ENCODE assay signal across 3 cellular contexts in the genomic region with DNA sequence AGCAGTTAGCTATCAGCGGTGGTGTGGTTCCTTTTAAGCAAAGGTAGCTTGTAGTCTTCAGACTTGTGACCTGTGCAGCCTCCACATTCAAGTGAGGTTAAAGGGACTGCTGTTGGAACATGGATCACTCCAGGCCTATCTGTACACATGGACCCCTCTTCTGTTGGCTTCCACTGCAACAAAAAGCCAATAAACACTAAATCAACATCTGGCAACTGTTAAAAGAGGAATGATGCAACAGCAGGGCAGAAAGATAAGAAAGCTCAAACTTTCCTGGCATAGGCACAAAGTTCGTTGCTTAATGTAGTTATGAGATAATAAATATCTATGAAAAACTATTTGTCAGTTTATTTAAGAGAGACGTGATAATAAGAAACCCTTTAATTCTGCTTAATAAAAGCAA.
TF ChIP-seq lines count a peak whose summit lies in the region.

No MANE protein-coding gene starts in this region.

TF ChIP-seq in SK-N-SH treated with all-trans-retinoic acid at 6 μM for 48 hours, 23 proteins besides CTCF, POLR2A, EP300 and RAD21:
- no peak for TF ChIP-seq OSR1 (CRISPR knock-in tag; IDR thresholded peaks at IDR 0.05)
- TF ChIP-seq ZNF8 (CRISPR knock-in tag; IDR thresholded peaks at IDR 0.05), result no peak
- peak; percentile 24; the same call in 1 of the 2 replicates for TF ChIP-seq TCF4 (CRISPR knock-in tag; IDR thresholded peaks at IDR 0.05; ENCODE audit: borderline replicate concordance)
- TF ChIP-seq ISL1 (CRISPR knock-in tag; IDR thresholded peaks at IDR 0.05), result 0 out of 2 replicates have a peak, but pooled peaks have one; percentile 12
- no peak for TF ChIP-seq RARB (CRISPR knock-in tag; IDR thresholded peaks at IDR 0.05)
- TF ChIP-seq, protein P1, sequence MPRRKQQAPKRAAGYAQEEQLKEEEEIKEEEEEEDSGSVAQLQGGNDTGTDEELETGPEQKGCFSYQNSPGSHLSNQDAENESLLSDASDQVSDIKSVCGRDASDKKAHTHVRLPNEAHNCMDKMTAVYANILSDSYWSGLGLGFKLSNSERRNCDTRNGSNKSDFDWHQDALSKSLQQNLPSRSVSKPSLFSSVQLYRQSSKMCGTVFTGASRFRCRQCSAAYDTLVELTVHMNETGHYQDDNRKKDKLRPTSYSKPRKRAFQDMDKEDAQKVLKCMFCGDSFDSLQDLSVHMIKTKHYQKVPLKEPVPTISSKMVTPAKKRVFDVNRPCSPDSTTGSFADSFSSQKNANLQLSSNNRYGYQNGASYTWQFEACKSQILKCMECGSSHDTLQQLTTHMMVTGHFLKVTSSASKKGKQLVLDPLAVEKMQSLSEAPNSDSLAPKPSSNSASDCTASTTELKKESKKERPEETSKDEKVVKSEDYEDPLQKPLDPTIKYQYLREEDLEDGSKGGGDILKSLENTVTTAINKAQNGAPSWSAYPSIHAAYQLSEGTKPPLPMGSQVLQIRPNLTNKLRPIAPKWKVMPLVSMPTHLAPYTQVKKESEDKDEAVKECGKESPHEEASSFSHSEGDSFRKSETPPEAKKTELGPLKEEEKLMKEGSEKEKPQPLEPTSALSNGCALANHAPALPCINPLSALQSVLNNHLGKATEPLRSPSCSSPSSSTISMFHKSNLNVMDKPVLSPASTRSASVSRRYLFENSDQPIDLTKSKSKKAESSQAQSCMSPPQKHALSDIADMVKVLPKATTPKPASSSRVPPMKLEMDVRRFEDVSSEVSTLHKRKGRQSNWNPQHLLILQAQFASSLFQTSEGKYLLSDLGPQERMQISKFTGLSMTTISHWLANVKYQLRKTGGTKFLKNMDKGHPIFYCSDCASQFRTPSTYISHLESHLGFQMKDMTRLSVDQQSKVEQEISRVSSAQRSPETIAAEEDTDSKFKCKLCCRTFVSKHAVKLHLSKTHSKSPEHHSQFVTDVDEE (CRISPR knock-in tag; IDR thresholded peaks at IDR 0.05), result no peak
- TF ChIP-seq SNAI2 (CRISPR knock-in tag; IDR thresholded peaks at IDR 0.05), result no peak
TF ChIP-seq in SK-N-SH treated with all-trans-retinoic acid at 6 μM for 48 hours: peak in this region for 2.

TF ChIP-seq in H1, 55 proteins besides CTCF, POLR2A, EP300 and RAD21:
- TF ChIP-seq RNF2 (IDR thresholded peaks at IDR 0.05; ENCODE audit: borderline replicate concordance, low read depth, low read length, missing control alignments, poor library complexity, severe bottlenecking), result no peak
- no peak for TF ChIP-seq CTBP2 (IDR thresholded peaks at IDR 0.05; ENCODE audit: borderline replicate concordance, insufficient read depth, insufficient read length, low read length)
- no peak for TF ChIP-seq SAP30 (IDR thresholded peaks at IDR 0.05; ENCODE audit: insufficient read depth, insufficient replicate concordance, low read length)
- TF ChIP-seq JUN (IDR thresholded peaks at IDR 0.05; ENCODE audit: low read depth, low read length), result no peak
- no peak for TF ChIP-seq NRF1 (IDR thresholded peaks at IDR 0.05; ENCODE audit: low read depth, low read length)
- TF ChIP-seq EGR1 (IDR thresholded peaks at IDR 0.05; ENCODE audit: borderline replicate concordance, low read depth, low read length), result no peak
- no peak for TF ChIP-seq YY1 (IDR thresholded peaks at IDR 0.05; ENCODE audit: low read depth, low read length)
- TF ChIP-seq ZNF274 (IDR thresholded peaks at IDR 0.05; ENCODE audit: borderline replicate concordance, extremely low read depth, low read length), result no peak
- TF ChIP-seq CEBPB (IDR thresholded peaks at IDR 0.05; ENCODE audit: low read depth, low read length), result no peak
- TF ChIP-seq, protein P2, sequence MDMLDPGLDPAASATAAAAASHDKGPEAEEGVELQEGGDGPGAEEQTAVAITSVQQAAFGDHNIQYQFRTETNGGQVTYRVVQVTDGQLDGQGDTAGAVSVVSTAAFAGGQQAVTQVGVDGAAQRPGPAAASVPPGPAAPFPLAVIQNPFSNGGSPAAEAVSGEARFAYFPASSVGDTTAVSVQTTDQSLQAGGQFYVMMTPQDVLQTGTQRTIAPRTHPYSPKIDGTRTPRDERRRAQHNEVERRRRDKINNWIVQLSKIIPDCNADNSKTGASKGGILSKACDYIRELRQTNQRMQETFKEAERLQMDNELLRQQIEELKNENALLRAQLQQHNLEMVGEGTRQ (IDR thresholded peaks at IDR 0.05; ENCODE audit: low read length), result no peak
- TF ChIP-seq KDM4A (IDR thresholded peaks at IDR 0.05; ENCODE audit: low read depth, low read length, severe bottlenecking), result no peak
- TF ChIP-seq CBX8 (IDR thresholded peaks at IDR 0.05; ENCODE audit: borderline replicate concordance, low read depth, low read length), result no peak
- TF ChIP-seq BCL11A (IDR thresholded peaks at IDR 0.05; ENCODE audit: low read depth in 2 of 2, low read length in 2 of 2), result no peak
- TF ChIP-seq POU5F1 (IDR thresholded peaks at IDR 0.05; ENCODE audit: low read depth, low read length), result no peak
- TF ChIP-seq NANOG (IDR thresholded peaks at IDR 0.05; ENCODE audit: insufficient read depth, low read depth, low read length, poor library complexity, severe bottlenecking), result no peak
TF ChIP-seq in H1: peak in this region for 0.

TF ChIP-seq in HEK293T, 16 proteins besides CTCF, POLR2A, EP300 and RAD21:
- TF ChIP-seq FOXK2 (IDR thresholded peaks at IDR 0.05) (no peak), ARNT (IDR thresholded peaks at IDR 0.05) (no peak), FOXM1 (IDR thresholded peaks at IDR 0.05; ENCODE audit: borderline replicate concordance) (no peak), SP1 (IDR thresholded peaks at IDR 0.05) (no peak), ELF4 (IDR thresholded peaks at IDR 0.05) (no peak), BHLHE40 (IDR thresholded peaks at IDR 0.05; ENCODE audit: borderline replicate concordance) (no peak), HDGF (IDR thresholded peaks at IDR 0.05; ENCODE audit: borderline replicate concordance) (no peak), ZNF384 (IDR thresholded peaks at IDR 0.05) (no peak), SUZ12 (IDR thresholded peaks at IDR 0.05) (no peak), L3MBTL2 (conservative IDR thresholded peaks at IDR 0.05) (no peak), LEF1 (IDR thresholded peaks at IDR 0.05; ENCODE audit: borderline replicate concordance) (no peak), FOXA1 (IDR thresholded peaks at IDR 0.05) (no peak), NFRKB (IDR thresholded peaks at IDR 0.05) (no peak), TARDBP (IDR thresholded peaks at IDR 0.05) (no peak), CTBP1 (IDR thresholded peaks at IDR 0.05; ENCODE audit: borderline replicate concordance) (no peak)
- TF ChIP-seq, protein P3, sequence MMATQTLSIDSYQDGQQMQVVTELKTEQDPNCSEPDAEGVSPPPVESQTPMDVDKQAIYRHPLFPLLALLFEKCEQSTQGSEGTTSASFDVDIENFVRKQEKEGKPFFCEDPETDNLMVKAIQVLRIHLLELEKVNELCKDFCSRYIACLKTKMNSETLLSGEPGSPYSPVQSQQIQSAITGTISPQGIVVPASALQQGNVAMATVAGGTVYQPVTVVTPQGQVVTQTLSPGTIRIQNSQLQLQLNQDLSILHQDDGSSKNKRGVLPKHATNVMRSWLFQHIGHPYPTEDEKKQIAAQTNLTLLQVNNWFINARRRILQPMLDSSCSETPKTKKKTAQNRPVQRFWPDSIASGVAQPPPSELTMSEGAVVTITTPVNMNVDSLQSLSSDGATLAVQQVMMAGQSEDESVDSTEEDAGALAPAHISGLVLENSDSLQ (IDR thresholded peaks at IDR 0.05), result no peak
